ENCODE assay signal across 10 cellular contexts in the genomic region with DNA sequence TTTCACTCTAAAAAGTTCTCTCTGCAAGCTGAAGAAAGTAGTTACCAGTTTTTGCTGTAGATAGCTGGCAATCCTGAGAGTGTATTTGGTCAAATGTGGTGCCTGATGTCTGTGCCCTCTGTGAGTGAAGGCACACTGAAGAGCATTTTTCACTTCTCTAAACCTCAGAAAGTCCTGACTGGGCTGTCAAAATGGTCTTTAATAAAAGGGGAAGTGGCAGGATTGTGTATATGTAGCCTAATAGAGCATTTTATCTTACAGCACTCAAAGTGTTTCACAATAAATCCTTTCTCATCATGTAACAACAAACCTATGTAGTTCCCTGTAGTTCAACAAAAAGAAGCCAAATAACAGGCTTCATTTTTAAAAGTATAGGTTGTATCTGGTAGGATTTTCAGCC.
A peak's percentile ranks its signal among the peaks of the same experiment; 100 is the strongest.
DNase-seq lines count a peak whose midpoint lies in the region; ATAC-seq and TF ChIP-seq lines count a peak whose summit lies in the region.
"Had no signal": no experiment of that assay in that cellular context is flagged by ENCODE, and none has a peak within 500 bp of the region (broad histone marks: within the 10 kb centered on the region; RNA-seq: fewer than 3 reads in every experiment).

No MANE protein-coding gene starts in this region.

- no peak for DNase-seq in ovary
- no peak for DNase-seq in ureter (ENCODE audit: low spot score)
- no peak for DNase-seq in lower leg skin (ENCODE audit: low spot score in 2 of 2)
- no peak for DNase-seq in AG08395 (ENCODE audit: low spot score)
- DNase-seq: activated naive CD4-positive, alpha-beta T cell; upper lobe of left lung had no signal

- no peaks in the 10 kb centered on the region for H3K36me3 ChIP-seq in ovary
- H3K36me3 ChIP-seq: upper lobe of left lung had no signal

- no peaks in the 10 kb centered on the region for H3K4me1 ChIP-seq in ovary (ENCODE audit: insufficient read depth)
- H3K4me1 ChIP-seq: upper lobe of left lung had no signal

- no peaks in the 10 kb centered on the region for H3K9me3 ChIP-seq in ovary
- H3K9me3 ChIP-seq: upper lobe of left lung had no signal

- intact Hi-C loops in ovary (cut with DNase I) (no loop called here), lower leg skin (cut with DNase I; ENCODE audit: low total_unique reads) (no loop called here)

- H3K27me3 ChIP-seq in ovary, result no peaks in the 10 kb centered on the region
- H3K27me3 ChIP-seq: upper lobe of left lung had no signal

- ATAC-seq in GM18505 (IDR thresholded peaks at IDR 0.05; ENCODE audit: unreplicated experiment), result peak; percentile 98
- peak; percentile 97 for ATAC-seq in GM21576 (IDR thresholded peaks at IDR 0.05; ENCODE audit: unreplicated experiment)
- peak; percentile 94 for ATAC-seq in HG03520 (IDR thresholded peaks at IDR 0.05; ENCODE audit: unreplicated experiment)
- peak; percentile 45 for ATAC-seq in esophagus mucosa

- no peak overlapping the region for H3K4me3 ChIP-seq in ovary
- no peak overlapping the region for H3K4me3 ChIP-seq in lower leg skin (ENCODE audit: low read depth, poor library complexity, severe bottlenecking)
- H3K4me3 ChIP-seq: upper lobe of left lung had no signal

- TF ChIP-seq CTCF in ovary (IDR thresholded peaks at IDR 0.05) (no peak), lower leg skin (IDR thresholded peaks at IDR 0.05) (no peak)

- no peak for TF ChIP-seq EP300 in ovary (IDR thresholded peaks at IDR 0.05)

- TF ChIP-seq POLR2A in GM18505 (IDR thresholded peaks at IDR 0.05; ENCODE audit: borderline replicate concordance, extremely low read depth, insufficient read depth, insufficient read length) (no peak), ovary (IDR thresholded peaks at IDR 0.05) (no peak), lower leg skin (IDR thresholded peaks at IDR 0.05) (no peak)

- H3K27ac ChIP-seq in ovary, result no peak overlapping the region
- H3K27ac ChIP-seq: upper lobe of left lung had no signal

Comparison
In these comparisons a context has a peak if more than half of its experiments do, and no peak if none do; other contexts are left out.
1. ATAC-seq: peak in every context shown above with its lines; median percentile 98 in GM18505; 97 in GM21576; 94 in HG03520; 45 in esophagus mucosa.